11 cellular contexts compared by ENCODE assay signal in the genomic region with DNA sequence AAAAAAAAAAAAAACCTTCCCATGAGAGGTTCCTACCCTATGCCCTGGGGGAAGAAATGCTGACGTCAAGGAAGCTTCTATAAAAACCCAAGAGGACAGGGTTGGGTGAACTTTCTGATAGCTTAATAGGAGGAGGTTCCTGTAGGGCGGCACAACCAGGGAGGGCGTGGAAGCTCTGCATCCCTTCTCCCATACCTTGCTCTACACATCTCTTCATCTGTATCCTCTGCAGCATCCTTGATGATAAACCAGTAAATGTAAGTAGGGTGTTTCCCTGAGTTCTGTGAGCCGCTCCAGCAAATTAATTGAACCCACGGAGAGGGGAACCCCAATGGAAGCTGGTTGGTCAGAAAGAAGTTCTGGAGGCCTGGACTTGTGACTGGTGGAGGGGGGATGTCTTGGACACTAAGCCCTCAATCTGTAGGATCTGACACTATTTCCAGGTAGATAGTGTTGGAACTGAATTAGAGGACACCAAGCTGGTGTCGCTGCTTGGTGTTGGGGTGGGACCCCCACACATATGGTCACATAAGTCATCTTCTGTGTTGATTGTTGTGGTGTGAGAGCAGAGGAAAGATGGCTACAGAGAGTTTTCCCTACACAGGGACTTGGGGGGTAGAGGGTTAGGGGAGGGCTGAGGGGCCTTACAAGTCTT.
A peak's percentile ranks its signal among the peaks of the same experiment; 100 is the strongest.
DNase-seq lines count a peak whose midpoint lies in the region; ATAC-seq and TF ChIP-seq lines count a peak whose summit lies in the region.
"Had no signal": no experiment of that assay in that cellular context is flagged by ENCODE, and none has a peak within 500 bp of the region (broad histone marks: within the 10 kb centered on the region; RNA-seq: fewer than 3 reads in every experiment).

No MANE protein-coding gene starts in this region.

- CTCF ChIA-PET in CD8-positive, alpha-beta memory T cell (lab: Charles Lee), result interaction anchor here (0.8 to 1.4 kb wide), 3 partner anchors 10 to 173 kb away, joined by 3 read pairs; no protein-coding TSS in a partner anchor

- H4K91ac ChIP-seq in mesenchymal stem cell (ENCODE audit: low read length), result no peak overlapping the region

- no peaks in the 10 kb centered on the region for H3K9me3 Mint-ChIP-seq in CD8-positive, alpha-beta memory T cell
- H3K9me3 Mint-ChIP-seq in activated naive CD8-positive, alpha-beta T cell (ENCODE audit: low read depth), result no peaks in the 10 kb centered on the region

- no peaks in the 10 kb centered on the region for H3K27me3 ChIP-seq in CD8-positive, alpha-beta memory T cell (ENCODE audit: insufficient read depth, low read length, poor library complexity, severe bottlenecking)
- no peaks in the 10 kb centered on the region for H3K27me3 ChIP-seq in mesenchymal stem cell (ENCODE audit: control insufficient read depth in 1 of 2, insufficient read depth in 1 of 2, low read length in 2 of 2)
- H3K27me3 ChIP-seq in esophagus muscularis mucosa, result no peaks in the 10 kb centered on the region

- H3K79me1 ChIP-seq in mesenchymal stem cell (replicated peaks; ENCODE audit: low read length, poor library complexity, severe bottlenecking), result peaks cover 9% of the 10 kb centered on the region

- H3K27ac Mint-ChIP-seq in CD8-positive, alpha-beta memory T cell, result peak overlapping the region; percentile 67 to 89 (median 82)
- peak overlapping the region; percentile 90 for H3K27ac Mint-ChIP-seq in activated naive CD8-positive, alpha-beta T cell

- 93% methylated on average over 5 of the region's 6 CpGs for WGBS in mesenchymal stem cell
- 93% methylated on average over 6 of the region's 6 CpGs for WGBS in esophagus muscularis mucosa

- no peak overlapping the region for H3K4me2 ChIP-seq in mesenchymal stem cell (ENCODE audit: low read length, poor library complexity, severe bottlenecking)

- no peak overlapping the region for H2BK12ac ChIP-seq in mesenchymal stem cell (ENCODE audit: low read length in 2 of 2)

- peaks cover 4% of the 10 kb centered on the region for H3K36me3 ChIP-seq in CD8-positive, alpha-beta memory T cell (ENCODE audit: insufficient read depth, low read length)
- H3K36me3 ChIP-seq in mesenchymal stem cell (ENCODE audit: control insufficient read depth in 1 of 2, insufficient read depth in 2 of 2, low read depth in 1 of 2, low read length in 2 of 2) (no peaks in the 10 kb centered on the region), esophagus muscularis mucosa (no peaks in the 10 kb centered on the region)

- no peak for TF ChIP-seq POLR2A in esophagus muscularis mucosa (IDR thresholded peaks at IDR 0.05; ENCODE audit: low read depth)

- H2AK5ac ChIP-seq in mesenchymal stem cell (ENCODE audit: low read length, severe bottlenecking), result no peak overlapping the region

- no peaks in the 10 kb centered on the region for H3K27me3 Mint-ChIP-seq in CD8-positive, alpha-beta memory T cell
- no peaks in the 10 kb centered on the region for H3K27me3 Mint-ChIP-seq in activated naive CD8-positive, alpha-beta T cell

- H3K4me1 Mint-ChIP-seq in CD8-positive, alpha-beta memory T cell, result peaks cover 59 to 80% (median 78%) of the 10 kb centered on the region in 3 donors
- H3K4me1 Mint-ChIP-seq in activated naive CD8-positive, alpha-beta T cell (ENCODE audit: low read depth), result peaks cover 51% of the 10 kb centered on the region

- H3K4me3 Mint-ChIP-seq in CD8-positive, alpha-beta memory T cell, result peak overlapping the region in 2 of 7 donors; percentile 13 to 28
- H3K4me3 Mint-ChIP-seq in activated naive CD8-positive, alpha-beta T cell, result no peak overlapping the region

- H3K18ac ChIP-seq in mesenchymal stem cell (ENCODE audit: low read depth in 1 of 2, low read length in 2 of 2), result no peak overlapping the region

- POLR2A ChIA-PET in CD8-positive, alpha-beta memory T cell (lab: Charles Lee), result no interaction called here

- no peak overlapping the region for H4K8ac ChIP-seq in mesenchymal stem cell (ENCODE audit: low read length)

- H3K27ac ChIP-seq in CD8-positive, alpha-beta memory T cell (ENCODE audit: low read depth, low read length), result no peak overlapping the region
- no peak overlapping the region for H3K27ac ChIP-seq in mesenchymal stem cell (ENCODE audit: low read length, poor library complexity, severe bottlenecking)
- no peak overlapping the region for H3K27ac ChIP-seq in esophagus muscularis mucosa (replicated peaks in 1 of 4)
- H3K27ac ChIP-seq: RWPE1 had no signal

- H3K23ac ChIP-seq in mesenchymal stem cell (ENCODE audit: low read length in 2 of 2), result no peak overlapping the region

- no peak overlapping the region for H2AFZ ChIP-seq in mesenchymal stem cell (ENCODE audit: low read depth, low read length)

- H2BK120ac ChIP-seq in mesenchymal stem cell (ENCODE audit: low read depth, low read length), result no peak overlapping the region

- H2BK5ac ChIP-seq in mesenchymal stem cell (ENCODE audit: low read depth, low read length, poor library complexity, severe bottlenecking), result no peak overlapping the region

- H3K36me3 Mint-ChIP-seq in CD8-positive, alpha-beta memory T cell, result peaks cover 0 to 41% (median 0%) of the 10 kb centered on the region in 3 donors
- H3K36me3 Mint-ChIP-seq in activated naive CD8-positive, alpha-beta T cell, result peaks cover 3% of the 10 kb centered on the region

- no peak overlapping the region for H3K14ac ChIP-seq in mesenchymal stem cell (ENCODE audit: low read length in 2 of 2)

- ATAC-seq in GM18868 (IDR thresholded peaks at IDR 0.05; ENCODE audit: unreplicated experiment), result peak; percentile 64
- ATAC-seq in HG03039 (IDR thresholded peaks at IDR 0.05; ENCODE audit: unreplicated experiment), result peak; percentile 27
- no peak for ATAC-seq in HG02973 (IDR thresholded peaks at IDR 0.05; ENCODE audit: unreplicated experiment)

- no peak overlapping the region for H3K4me3 ChIP-seq in CD8-positive, alpha-beta memory T cell (ENCODE audit: low read length)
- no peak overlapping the region for H3K4me3 ChIP-seq in mesenchymal stem cell (ENCODE audit: insufficient read depth in 1 of 2, low read depth in 1 of 2, low read length in 2 of 2)
- H3K4me3 ChIP-seq in esophagus muscularis mucosa, result no peak overlapping the region
- H3K4me3 ChIP-seq: skin epidermis had no signal

- H2BK15ac ChIP-seq in mesenchymal stem cell (ENCODE audit: low read depth, poor library complexity, severe bottlenecking), result no peak overlapping the region

- no peak for TF ChIP-seq CTCF in esophagus muscularis mucosa (IDR thresholded peaks at IDR 0.05)

- no peak for TF ChIP-seq EP300 in esophagus muscularis mucosa (IDR thresholded peaks at IDR 0.05)

- intact Hi-C loops in esophagus muscularis mucosa (cut with DNase I), result no loop called here

- H3K4ac ChIP-seq in mesenchymal stem cell (ENCODE audit: low read depth in 1 of 2, low read length in 2 of 2), result no peak overlapping the region

- H3K9me3 ChIP-seq in CD8-positive, alpha-beta memory T cell (ENCODE audit: low read length), result no peaks in the 10 kb centered on the region
- H3K9me3 ChIP-seq in mesenchymal stem cell (ENCODE audit: control insufficient read depth, low read length) (no peaks in the 10 kb centered on the region), esophagus muscularis mucosa (no peaks in the 10 kb centered on the region)

- no peak for DNase-seq in CD8-positive, alpha-beta memory T cell
- DNase-seq in mesenchymal stem cell (no peak), esophagus muscularis mucosa (ENCODE audit: extremely low spot score) (no peak)
- no peak for DNase-seq in stimulated activated CD4-positive, alpha-beta T cell treated with anti-CD3 and anti-CD28 coated beads, Interleukin-1b, Interleukin-23, amount 100 ng/mL, for 48 hours
- DNase-seq: amygdala had no signal

- H3K9ac ChIP-seq in mesenchymal stem cell (ENCODE audit: low read length), result no peak overlapping the region

- H3K4me1 ChIP-seq in CD8-positive, alpha-beta memory T cell (ENCODE audit: insufficient read depth, low read length), result peaks cover 63% of the 10 kb centered on the region
- H3K4me1 ChIP-seq in mesenchymal stem cell (ENCODE audit: control insufficient read depth, insufficient read depth, low read depth, low read length), result peaks cover 5% of the 10 kb centered on the region
- H3K4me1 ChIP-seq in esophagus muscularis mucosa, result peaks cover 0 to 10% (median under 1%) of the 10 kb centered on the region in 4 donors
